ENCODE assay signal across 9 cellular contexts in genomic region chr7:97731736-97732370, GRCh38. TPM values are rescaled to one million over a fixed set of nuclear protein-coding genes. Genes with fewer than 3 reads are reported as not detected.
DNase-seq lines count a peak whose midpoint lies in the region; ATAC-seq, FAIRE-seq and TF ChIP-seq lines count a peak whose summit lies in the region.
"Had no signal": no experiment of that assay in that cellular context is flagged by ENCODE, and none has a peak within 500 bp of the region (broad histone marks: within the 10 kb centered on the region; RNA-seq: fewer than 3 reads in every experiment).

TAC1 (plus strand) TSS chr7:97732086; CDS start chr7:97732613, 527 bp downstream.

- no peaks in the 10 kb centered on the region for H3K9me3 Mint-ChIP-seq in type B pancreatic cell
- no peaks in the 10 kb centered on the region for H3K9me3 Mint-ChIP-seq in activated T-helper 1 cell treated with anti-CD3 and anti-CD28 coated beads, Interleukin-12 subunit alpha, Interleukin-12 subunit beta, Interleukin-2, Interleukin-4 antibody, amounts not matched to agents 30 ng/mL and 10 ng/mL and 1 ng/mL, durations not matched to agents 14 hours and 24 hours and 36 hours

- peaks cover 83% of the 10 kb centered on the region for H3K27me3 Mint-ChIP-seq in type B pancreatic cell
- H3K27me3 Mint-ChIP-seq in activated T-helper 1 cell treated with anti-CD3 and anti-CD28 coated beads, Interleukin-12 subunit alpha, Interleukin-12 subunit beta, Interleukin-2, Interleukin-4 antibody, amounts not matched to agents 30 ng/mL and 10 ng/mL and 1 ng/mL, durations not matched to agents 14 hours and 24 hours and 36 hours (ENCODE audit: insufficient read depth), result peaks cover 49% of the 10 kb centered on the region

- intact Hi-C loops in left cardiac atrium (cut with DNase I) (no loop called here), heart right ventricle (cut with DNase I) (no loop called here)
- intact Hi-C loops in activated T-helper 1 cell treated with anti-CD3 and anti-CD28 coated beads, Interleukin-12 subunit alpha, Interleukin-12 subunit beta, Interleukin-2, Interleukin-4 antibody, amounts not matched to agents 30 ng/mL and 10 ng/mL and 1 ng/mL, durations not matched to agents 14 hours and 24 hours and 36 hours (cut with micrococcal nuclease), result loop anchor here (5.0 kb wide), 1 partner anchor 730 kb away; no protein-coding TSS in a partner anchor

- H3K4me3 ChIP-seq in heart right ventricle, result peak within 1 kb of the TSS in 4 of 10 donors; percentile 16 to 30 (median 24)
- H3K4me3 ChIP-seq in ectodermal cell (ENCODE audit: insufficient read depth, low read depth, low read length), result peak within 1 kb of the TSS; percentile 34
- peak within 1 kb of the TSS; percentile 1 for H3K4me3 ChIP-seq in mucosa of stomach (ENCODE audit: low read length)
- H3K4me3 ChIP-seq in small intestine (ENCODE audit: low read depth in 1 of 2, low read length in 2 of 2), result no peak within 1 kb of the TSS

- TF ChIP-seq CTCF in heart right ventricle (IDR thresholded peaks at IDR 0.05), result no peak
- TF ChIP-seq CTCF in type B pancreatic cell (conservative IDR thresholded peaks at IDR 0.05), result no peak

- peak within 1 kb of the TSS; percentile 90 for H3K4me3 Mint-ChIP-seq in type B pancreatic cell
- H3K4me3 Mint-ChIP-seq in activated T-helper 1 cell treated with anti-CD3 and anti-CD28 coated beads, Interleukin-12 subunit alpha, Interleukin-12 subunit beta, Interleukin-2, Interleukin-4 antibody, amounts not matched to agents 30 ng/mL and 10 ng/mL and 1 ng/mL, durations not matched to agents 14 hours and 24 hours and 36 hours, result no peak within 1 kb of the TSS

- H3K27ac ChIP-seq in heart right ventricle (no peak within 1 kb of the TSS), ectodermal cell (ENCODE audit: insufficient read depth, low read depth, low read length, poor library complexity, severe bottlenecking) (no peak within 1 kb of the TSS), small intestine (ENCODE audit: low read depth in 1 of 2, low read length in 1 of 2) (no peak within 1 kb of the TSS)
- H3K27ac ChIP-seq: heart left ventricle had no signal

- no peak for DNase-seq in left cardiac atrium
- no peak for DNase-seq in heart right ventricle
- DNase-seq in type B pancreatic cell (ENCODE audit: extremely low spot score, unreplicated experiment), result peak; percentile 67
- no peak for DNase-seq in small intestine
- DNase-seq in activated T-helper 1 cell treated with anti-CD3 and anti-CD28 coated beads, Interleukin-12 subunit alpha, Interleukin-12 subunit beta, Interleukin-2, Interleukin-4 antibody, amounts not matched to agents 30 ng/mL and 10 ng/mL and 1 ng/mL, durations not matched to agents 14 hours and 24 hours and 36 hours (ENCODE audit: low spot score), result no peak
- DNase-seq in NK-92 treated with Interleukin-12 subunit alpha and Interleukin-12 subunit beta, amount 100 ng/mL, for 24 hours (lab: John Stamatoyannopoulos, UW), result no peak

- H3K9ac ChIP-seq in mucosa of stomach (ENCODE audit: low read length), result no peak within 1 kb of the TSS

- H3K4me1 Mint-ChIP-seq in type B pancreatic cell (ENCODE audit: unreplicated experiment), result peaks cover 25% of the 10 kb centered on the region
- H3K4me1 Mint-ChIP-seq in activated T-helper 1 cell treated with anti-CD3 and anti-CD28 coated beads, Interleukin-12 subunit alpha, Interleukin-12 subunit beta, Interleukin-2, Interleukin-4 antibody, amounts not matched to agents 30 ng/mL and 10 ng/mL and 1 ng/mL, durations not matched to agents 14 hours and 24 hours and 36 hours (ENCODE audit: low read depth), result no peaks in the 10 kb centered on the region

- H3K27me3 ChIP-seq in heart right ventricle, result peaks cover 12 to 96% (median 77%) of the 10 kb centered on the region in 7 donors
- H3K27me3 ChIP-seq in ectodermal cell (ENCODE audit: control insufficient read depth, insufficient read depth, low read length, poor library complexity, severe bottlenecking), result peaks cover 76% of the 10 kb centered on the region
- peaks cover 46% of the 10 kb centered on the region for H3K27me3 ChIP-seq in mucosa of stomach (ENCODE audit: control insufficient read depth, insufficient read depth, low read length)
- peaks cover 0 to 22% of the 10 kb centered on the region in 2 donors for H3K27me3 ChIP-seq in small intestine (ENCODE audit: control insufficient read depth in 2 of 2, insufficient read depth in 2 of 2, low read length in 2 of 2)

- peak within 1 kb of the TSS; percentile 55 for H3K27ac Mint-ChIP-seq in type B pancreatic cell
- H3K27ac Mint-ChIP-seq in activated T-helper 1 cell treated with anti-CD3 and anti-CD28 coated beads, Interleukin-12 subunit alpha, Interleukin-12 subunit beta, Interleukin-2, Interleukin-4 antibody, amounts not matched to agents 30 ng/mL and 10 ng/mL and 1 ng/mL, durations not matched to agents 14 hours and 24 hours and 36 hours, result no peak within 1 kb of the TSS

- WGBS in heart right ventricle, 2 donors, result 1 to 3% methylated on average over 52 of the region's 52 CpGs
- 1% methylated on average over 52 of the region's 52 CpGs for WGBS in ectodermal cell, 2 experiments
- 4 to 14% (median 4%) methylated on average over 46 to 52 of the region's 52 CpGs for WGBS in small intestine, 3 donors

- H3K36me3 ChIP-seq in heart right ventricle (no peaks in the 10 kb centered on the region), ectodermal cell (ENCODE audit: control insufficient read depth, insufficient read depth, low read length) (no peaks in the 10 kb centered on the region), mucosa of stomach (ENCODE audit: control insufficient read depth, insufficient read depth, low read length) (no peaks in the 10 kb centered on the region), small intestine (ENCODE audit: control insufficient read depth in 2 of 2, insufficient read depth in 2 of 2, low read length in 2 of 2) (no peaks in the 10 kb centered on the region)
- H3K36me3 ChIP-seq: heart left ventricle had no signal

- ATAC-seq in left cardiac atrium (peak; percentile 15 to 22), heart right ventricle (no peak)
- ATAC-seq: heart left ventricle had no signal

- no peaks in the 10 kb centered on the region for H3K36me3 Mint-ChIP-seq in type B pancreatic cell
- H3K36me3 Mint-ChIP-seq in activated T-helper 1 cell treated with anti-CD3 and anti-CD28 coated beads, Interleukin-12 subunit alpha, Interleukin-12 subunit beta, Interleukin-2, Interleukin-4 antibody, amounts not matched to agents 30 ng/mL and 10 ng/mL and 1 ng/mL, durations not matched to agents 14 hours and 24 hours and 36 hours (ENCODE audit: low read depth), result peaks cover 2% of the 10 kb centered on the region

- no peaks in the 10 kb centered on the region for H3K9me3 ChIP-seq in heart right ventricle
- no peaks in the 10 kb centered on the region for H3K9me3 ChIP-seq in ectodermal cell (ENCODE audit: control insufficient read depth, low read length)
- no peaks in the 10 kb centered on the region for H3K9me3 ChIP-seq in mucosa of stomach (ENCODE audit: control insufficient read depth, low read length)
- no peaks in the 10 kb centered on the region for H3K9me3 ChIP-seq in small intestine (ENCODE audit: control insufficient read depth, low read depth)
- H3K9me3 ChIP-seq: heart left ventricle had no signal

- H3K4me1 ChIP-seq in heart right ventricle, result peaks cover 0 to 24% (median 10%) of the 10 kb centered on the region in 9 donors
- peaks cover 5% of the 10 kb centered on the region for H3K4me1 ChIP-seq in ectodermal cell (ENCODE audit: control insufficient read depth, insufficient read depth, low read length)
- no peaks in the 10 kb centered on the region for H3K4me1 ChIP-seq in mucosa of stomach (ENCODE audit: control insufficient read depth, insufficient read depth, low read length)
- peaks cover 0 to 3% of the 10 kb centered on the region in 2 donors for H3K4me1 ChIP-seq in small intestine (ENCODE audit: control insufficient read depth in 2 of 2, insufficient read depth in 1 of 2, low read depth in 1 of 2, low read length in 1 of 2)

- no peak for FAIRE-seq in small intestine (lab: Jason Lieb, UNC)

RNA-seq across cellular contexts. Expression of gene TAC1, which starts in this region (rescaled TPM):
- total RNA-seq in left cardiac atrium, result not detected
- not detected for total RNA-seq in heart right ventricle
- under 1 TPM in 1 of 2 donors, not detected in 1; 0.06 TPM for polyA plus RNA-seq in heart right ventricle
- 1.3 TPM for polyA plus RNA-seq in ectodermal cell (2013, experiment 1 of 4)
- 1.3 TPM for polyA plus RNA-seq in ectodermal cell (2013, experiment 2 of 4)
- polyA plus RNA-seq in ectodermal cell (2013, experiment 3 of 4), result 2.7 TPM
- polyA plus RNA-seq in ectodermal cell (2013, experiment 4 of 4), result 2.3 TPM
- total RNA-seq in type B pancreatic cell (ENCODE audit: low replicate concordance), result 12.8 and 18.9 TPM in 2 replicates
- 10 to 100 TPM in 1 of 3 donors, not detected in 2; 50.7 TPM for polyA plus RNA-seq in small intestine
- total RNA-seq in activated T-helper 1 cell treated with anti-CD3 and anti-CD28 coated beads, Interleukin-12 subunit alpha, Interleukin-12 subunit beta, Interleukin-2, Interleukin-4 antibody, amounts not matched to agents 30 ng/mL and 10 ng/mL and 1 ng/mL, durations not matched to agents 14 hours and 24 hours and 36 hours, result 0.31 and 0.51 TPM in 2 replicates
- total RNA-seq: heart left ventricle had no signal

Comparison
In these comparisons a context has a peak if more than half of its experiments do, and no peak if none do; other contexts are left out.
1. Peak in ATAC-seq in left cardiac atrium; RNA of the gene not detected or under 1 TPM.
2. H3K4me3 ChIP-seq: peak in ectodermal cell (single experiment) and mucosa of stomach (single experiment); none in small intestine (0 of 2).